ENCODE assay signal across 34 cellular contexts in genomic region chrX:85928606-85929005, GRCh38.
"Had no signal": no experiment of that assay in that cellular context is flagged by ENCODE, and none has a peak within 500 bp of the region (broad histone marks: within the 10 kb centered on the region; RNA-seq: fewer than 3 reads in every experiment).

No MANE protein-coding gene starts in this region.

- H3K27ac ChIP-seq: ascending aorta, body of pancreas, breast epithelium, KMS-11, PC-9, RWPE1 had no signal

- H3K4me3 Mint-ChIP-seq: activated CD4-positive, alpha-beta T cell treated with anti-CD3 and anti-CD28 coated beads for 36 hours; activated CD4-positive, alpha-beta T cell treated with anti-CD3 and anti-CD28 coated beads, Interleukin-2, amount 10 ng/mL, durations not matched to agents 7 days and 5 days; activated CD8-positive, alpha-beta T cell treated with anti-CD3 and anti-CD28 coated beads, Interleukin-2, amount 10 ng/mL, durations not matched to agents 7 days and 5 days; activated naive CD4-positive, alpha-beta T cell treated with anti-CD3 and anti-CD28 coated beads for 36 hours; activated naive CD8-positive, alpha-beta T cell treated with anti-CD3 and anti-CD28 coated beads for 36 hours; activated T-cell treated with anti-CD3 and anti-CD28 coated beads, Interleukin-2, amount 50 U/mL, for 4 hours; activated T-helper 1 cell treated with anti-CD3 and anti-CD28 coated beads, Interleukin-12 subunit alpha, Interleukin-12 subunit beta, Interleukin-2, Interleukin-4 antibody, amounts not matched to agents 30 ng/mL and 10 ng/mL and 1 ng/mL, durations not matched to agents 14 hours and 24 hours and 36 hours; T-helper 1 cell treated with Interleukin-12 subunit alpha and Interleukin-12 subunit beta and Interleukin-4 antibody, amounts not matched to agents 30 μg/mL and 1 μg/mL, for 36 hours; T-helper 2 cell treated with Interferon-gamma antibody and Interleukin-4, amounts not matched to agents 5 μg/mL and 100 μg/mL, for 36 hours had no signal

- H3K27me3 Mint-ChIP-seq: activated CD4-positive, alpha-beta T cell treated with anti-CD3 and anti-CD28 coated beads for 36 hours; activated CD4-positive, alpha-beta T cell treated with anti-CD3 and anti-CD28 coated beads, Interleukin-2, amount 10 ng/mL, durations not matched to agents 7 days and 5 days; activated naive CD8-positive, alpha-beta T cell treated with anti-CD3 and anti-CD28 coated beads for 36 hours had no signal

- H3K9me3 Mint-ChIP-seq: activated CD4-positive, alpha-beta T cell treated with anti-CD3 and anti-CD28 coated beads, Interleukin-2, amount 10 ng/mL, durations not matched to agents 7 days and 5 days; activated naive CD4-positive, alpha-beta T cell treated with anti-CD3 and anti-CD28 coated beads for 36 hours; activated naive CD8-positive, alpha-beta T cell treated with anti-CD3 and anti-CD28 coated beads for 36 hours; activated T-cell treated with anti-CD3 and anti-CD28 coated beads, Interleukin-2, amount 50 U/mL, for 4 hours; activated T-helper 1 cell treated with anti-CD3 and anti-CD28 coated beads, Interleukin-12 subunit alpha, Interleukin-12 subunit beta, Interleukin-2, Interleukin-4 antibody, amounts not matched to agents 30 ng/mL and 10 ng/mL and 1 ng/mL, durations not matched to agents 14 hours and 24 hours and 36 hours; T-helper 1 cell treated with Interleukin-12 subunit alpha and Interleukin-12 subunit beta and Interleukin-4 antibody, amounts not matched to agents 30 μg/mL and 1 μg/mL, for 36 hours; T-helper 2 cell treated with Interferon-gamma antibody and Interleukin-4, amounts not matched to agents 5 μg/mL and 100 μg/mL, for 36 hours had no signal

- H3K4me3 ChIP-seq: ascending aorta, body of pancreas, breast epithelium, PC-9 had no signal

- DNase-seq: activated CD4-positive, alpha-beta T cell treated with anti-CD3 and anti-CD28 coated beads for 36 hours; activated CD4-positive, alpha-beta T cell treated with anti-CD3 and anti-CD28 coated beads, Interleukin-2, amount 10 ng/mL, durations not matched to agents 7 days and 5 days; activated CD4-positive, alpha-beta T cell treated with anti-CD3 and anti-CD28 coated beads, Interleukin-2, amount 50 U/mL, for 48 hours; activated CD8-positive, alpha-beta memory T cell treated with anti-CD3 and anti-CD28 coated beads, Interleukin-2, amount 50 U/mL, for 4 hours; activated CD8-positive, alpha-beta T cell treated with anti-CD3 and anti-CD28 coated beads, Interleukin-2, amount 10 ng/mL, durations not matched to agents 7 days and 5 days; activated gamma-delta T cell treated with Interleukin-2 at 50 U/mL for 16 hours; activated naive CD4-positive, alpha-beta T cell treated with anti-CD3 and anti-CD28 coated beads for 36 hours; activated naive CD8-positive, alpha-beta T cell treated with anti-CD3 and anti-CD28 coated beads for 36 hours; activated T-cell treated with anti-CD3 and anti-CD28 coated beads for 4 hours; activated T-cell treated with anti-CD3 and anti-CD28 coated beads, Interleukin-2, amount 50 U/mL, for 4 hours; amygdala; body of pancreas; MM.1S; MV-4-11; NCI-H1092; NCI-H1436 treated with DMSO at 0.1 percent for 48 hours; NCI-H1694 treated with DMSO at 0.1 percent for 48 hours; NCI-H2029 treated with DMSO at 0.1 percent for 48 hours; NCI-H2107; NCI-H2171; NCI-H510A; NCI-H526; NCI-H748 treated with DMSO at 0.1 percent for 48 hours; NK-92 treated with Interleukin-12 subunit alpha and Interleukin-12 subunit beta, amount 100 ng/mL, for 24 hours; PC-9; SIG-M5 had no signal

- H3K4me2 ChIP-seq: KMS-11, PC-9 had no signal

- ATAC-seq: activated CD4-positive, alpha-beta T cell treated with anti-CD3 and anti-CD28 coated beads for 36 hours; activated CD8-positive, alpha-beta T cell treated with anti-CD3 and anti-CD28 coated beads, Interleukin-2, amount 10 ng/mL, durations not matched to agents 7 days and 5 days; activated T-cell treated with anti-CD3 and anti-CD28 coated beads, Interleukin-2, amount 50 U/mL, for 4 hours; body of pancreas; Right ventricle myocardium inferior had no signal

- H3K27ac Mint-ChIP-seq: activated CD4-positive, alpha-beta T cell treated with anti-CD3 and anti-CD28 coated beads for 36 hours; activated CD4-positive, alpha-beta T cell treated with anti-CD3 and anti-CD28 coated beads, Interleukin-2, amount 10 ng/mL, durations not matched to agents 7 days and 5 days; activated CD8-positive, alpha-beta T cell treated with anti-CD3 and anti-CD28 coated beads, Interleukin-2, amount 10 ng/mL, durations not matched to agents 7 days and 5 days; activated naive CD4-positive, alpha-beta T cell treated with anti-CD3 and anti-CD28 coated beads for 36 hours; activated naive CD8-positive, alpha-beta T cell treated with anti-CD3 and anti-CD28 coated beads for 36 hours; activated T-helper 1 cell treated with anti-CD3 and anti-CD28 coated beads, Interleukin-12 subunit alpha, Interleukin-12 subunit beta, Interleukin-2, Interleukin-4 antibody, amounts not matched to agents 30 ng/mL and 10 ng/mL and 1 ng/mL, durations not matched to agents 14 hours and 24 hours and 36 hours; T-helper 1 cell treated with Interleukin-12 subunit alpha and Interleukin-12 subunit beta and Interleukin-4 antibody, amounts not matched to agents 30 μg/mL and 1 μg/mL, for 36 hours; T-helper 2 cell treated with Interferon-gamma antibody and Interleukin-4, amounts not matched to agents 5 μg/mL and 100 μg/mL, for 36 hours had no signal

- H3K36me3 ChIP-seq: ascending aorta, breast epithelium had no signal

- H2AFZ ChIP-seq: PC-9 had no signal

- H3K27me3 ChIP-seq: ascending aorta, body of pancreas had no signal

- H3K9ac ChIP-seq: KMS-11 had no signal

- H3K4me1 ChIP-seq: ascending aorta, breast epithelium had no signal

- H3K9me3 ChIP-seq: ascending aorta, body of pancreas, breast epithelium had no signal
